1 cellular context compared by ENCODE assay signal in genomic region chr11:93089474-93090102, GRCh38.
TF ChIP-seq lines count a peak whose summit lies in the region.

No MANE protein-coding gene starts in this region.

TF ChIP-seq in H1, 55 proteins besides CTCF, POLR2A, EP300 and RAD21 (continued from another document):
- no peak for TF ChIP-seq RFX5 (IDR thresholded peaks at IDR 0.05; ENCODE audit: borderline replicate concordance, low read depth, low read length)
